Comparison of ENCODE assay signal across 34 cellular contexts in genomic region chr19:37683520-37683919, GRCh38.
"Had no signal": no experiment of that assay in that cellular context is flagged by ENCODE, and none has a peak within 500 bp of the region (broad histone marks: within the 10 kb centered on the region; RNA-seq: fewer than 3 reads in every experiment).

No MANE protein-coding gene starts in this region.

- DNase-seq: activated effector memory CD4-positive, alpha-beta T cell treated with anti-CD3 and anti-CD28 coated beads, Interleukin-2, amount 50 U/mL, for 16 hours; activated effector memory CD4-positive, alpha-beta T cell treated with Interleukin-2 at 50 U/mL for 16 hours; activated gamma-delta T cell; activated gamma-delta T cell treated with Interleukin-2 at 50 U/mL for 16 hours; activated naive CD4-positive, alpha-beta T cell; activated naive CD4-positive, alpha-beta T cell treated with anti-CD3 and anti-CD28 coated beads for 36 hours; activated naive CD4-positive, alpha-beta T cell treated with anti-CD3 and anti-CD28 coated beads, Interleukin-2, amount 10 ng/mL, durations not matched to agents 7 days and 5 days; activated naive CD4-positive, alpha-beta T cell treated with anti-CD3 and anti-CD28 coated beads, Interleukin-2, amount 50 U/mL, for 16 hours; activated naive CD4-positive, alpha-beta T cell treated with Interleukin-2 at 50 U/mL for 16 hours; activated naive CD8-positive, alpha-beta T cell treated with anti-CD3 and anti-CD28 coated beads for 36 hours; activated naive CD8-positive, alpha-beta T cell treated with anti-CD3 and anti-CD28 coated beads, Interleukin-2, amount 10 ng/mL, durations not matched to agents 7 days and 5 days; activated naive CD8-positive, alpha-beta T cell treated with anti-CD3 and anti-CD28 coated beads, Interleukin-2, amount 50 U/mL, for 24 hours; activated T-cell treated with anti-CD3 and anti-CD28 coated beads, Interleukin-2, amount 50 U/mL, for 1 hour; activated T-cell treated with anti-CD3 and anti-CD28 coated beads, Interleukin-2, amount 50 U/mL, for 24 hours; activated T-cell treated with anti-CD3 and anti-CD28 coated beads, Interleukin-2, amount 50 U/mL, for 4 hours; activated T-cell treated with anti-CD3 and anti-CD28 coated beads, Interleukin-2, amount 50 U/mL, for 48 hours; activated T-cell treated with anti-CD3 and anti-CD28 coated beads, Interleukin-2, amount 50 U/mL, for 72 hours; adrenal gland; amniotic stem cell; amygdala; anterior cingulate cortex; aorta; body of pancreas; brain microvascular endothelial cell; caudate nucleus; central memory CD4-positive, alpha-beta T cell; cerebellar nuclear complex had no signal

- FAIRE-seq: astrocyte, bronchial epithelial cell had no signal

- H3K4me1 ChIP-seq: adrenal gland, ascending aorta, body of pancreas, breast epithelium had no signal

- H3K4me3 ChIP-seq: adrenal gland, ascending aorta, body of pancreas, breast epithelium, cardiac muscle cell had no signal

- H3K27ac ChIP-seq: adrenal gland, ascending aorta, body of pancreas, brain microvascular endothelial cell, breast epithelium, cardiac muscle cell had no signal

- H3K36me3 ChIP-seq: adrenal gland, brain microvascular endothelial cell, breast epithelium, cardiac muscle cell had no signal

- ATAC-seq: activated naive CD4-positive, alpha-beta T cell treated with anti-CD3 and anti-CD28 coated beads, Interleukin-2, amount 50 U/mL, for 72 hours; activated naive CD8-positive, alpha-beta T cell treated with anti-CD3 and anti-CD28 coated beads, Interleukin-2, amount 50 U/mL, for 24 hours; activated T-cell treated with anti-CD3 and anti-CD28 coated beads, Interleukin-2, amount 50 U/mL, for 4 hours; activated T-cell treated with anti-CD3 and anti-CD28 coated beads, Interleukin-2, amount 50 U/mL, for 72 hours; activated T-helper 17 cell treated with anti-CD3 and anti-CD28 coated beads, Interleukin-2, amount 50 U/mL, for 72 hours; body of pancreas had no signal

- H3K27me3 ChIP-seq: adrenal gland, ascending aorta, body of pancreas, brain microvascular endothelial cell, breast epithelium, cardiac muscle cell had no signal
